Comparison of ENCODE assay signal across 9 cellular contexts in genomic region chr10:35639651-35640311, GRCh38. TPM values are rescaled to one million over a fixed set of nuclear protein-coding genes. Genes with fewer than 3 reads are reported as not detected.
DNase-seq lines count a peak whose midpoint lies in the region; ATAC-seq and TF ChIP-seq lines count a peak whose summit lies in the region.
"Had no signal": no experiment of that assay in that cellular context is flagged by ENCODE, and none has a peak within 500 bp of the region (broad histone marks: within the 10 kb centered on the region; RNA-seq: fewer than 3 reads in every experiment).

No MANE protein-coding gene starts in this region.

- H3K4me3 ChIP-seq in iPS DF 6.9 (ENCODE audit: low read length), result peak overlapping the region; percentile 5; the same call in 1 of the 2 replicates
- peak overlapping the region; percentile 23 to 94 (median 68) for H3K4me3 ChIP-seq in spleen

- no peaks in the 10 kb centered on the region for H3K36me3 Mint-ChIP-seq in activated T-helper 2 cell treated with anti-CD3 and anti-CD28 coated beads, Interferon-gamma antibody, Interleukin-2, Interleukin-4, amounts not matched to agents 10 μg/mL and 5 μg/mL and 100 μg/mL, durations not matched to agents 14 hours and 24 hours and 36 hours (ENCODE audit: low read depth)

- H3K36me3 ChIP-seq in iPS DF 6.9 (ENCODE audit: control insufficient read depth, insufficient read depth, low read length), result no peaks in the 10 kb centered on the region
- H3K36me3 ChIP-seq in spleen, result no peaks in the 10 kb centered on the region

- no peak for ATAC-seq in GM18858 (IDR thresholded peaks at IDR 0.05; ENCODE audit: unreplicated experiment)

- H3K27me3 ChIP-seq in iPS DF 6.9 (ENCODE audit: control insufficient read depth, insufficient read depth, low read length), result peaks cover 2% of the 10 kb centered on the region; the same call in 1 of the 2 replicates
- H3K27me3 ChIP-seq in spleen (replicated peaks in 1 of 7), result peaks cover 0 to 92% (median 22%) of the 10 kb centered on the region in 7 donors

- peaks cover 58% of the 10 kb centered on the region for H3K27me3 Mint-ChIP-seq in activated T-helper 2 cell treated with anti-CD3 and anti-CD28 coated beads, Interferon-gamma antibody, Interleukin-2, Interleukin-4, amounts not matched to agents 10 μg/mL and 5 μg/mL and 100 μg/mL, durations not matched to agents 14 hours and 24 hours and 36 hours (ENCODE audit: low read depth)

- H3K9me3 Mint-ChIP-seq in activated T-helper 2 cell treated with anti-CD3 and anti-CD28 coated beads, Interferon-gamma antibody, Interleukin-2, Interleukin-4, amounts not matched to agents 10 μg/mL and 5 μg/mL and 100 μg/mL, durations not matched to agents 14 hours and 24 hours and 36 hours, result no peaks in the 10 kb centered on the region

- H3K27ac ChIP-seq in iPS DF 6.9 (ENCODE audit: low read length), result no peak overlapping the region
- peak overlapping the region in 1 of 8 donors; percentile 26 for H3K27ac ChIP-seq in spleen

- no CpG with 5 or more reads among the region's 64 CpGs for WGBS in iPS DF 6.9 (ENCODE audit: insufficient coverage, insufficient read length)
- 9 to 25% (median 12%) methylated on average over 25 to 64 of the region's 64 CpGs for WGBS in spleen, 5 donors

- H3K9me3 ChIP-seq in iPS DF 6.9 (ENCODE audit: control insufficient read depth, insufficient read depth, low read length), result no peaks in the 10 kb centered on the region
- no peaks in the 10 kb centered on the region for H3K9me3 ChIP-seq in spleen

- intact Hi-C loops in activated T-helper 2 cell treated with anti-CD3 and anti-CD28 coated beads, Interferon-gamma antibody, Interleukin-2, Interleukin-4, amounts not matched to agents 10 μg/mL and 5 μg/mL and 100 μg/mL, durations not matched to agents 14 hours and 24 hours and 36 hours (cut with micrococcal nuclease), result loop anchor here (5.0 to 10.0 kb wide), 3 partner anchors 305 to 1243 kb away; partner anchors contain the start of genes CCNY and CREM
- intact Hi-C loops in spleen (cut with DNase I; ENCODE audit: low total_unique reads), result loop anchor here (5.0 to 10.0 kb wide), 2 partner anchors 1138 to 1245 kb away; no protein-coding TSS in a partner anchor

- TF ChIP-seq POLR2A in spleen (IDR thresholded peaks at IDR 0.05), result no peak

- H3K4me1 Mint-ChIP-seq in activated T-helper 2 cell treated with anti-CD3 and anti-CD28 coated beads, Interferon-gamma antibody, Interleukin-2, Interleukin-4, amounts not matched to agents 10 μg/mL and 5 μg/mL and 100 μg/mL, durations not matched to agents 14 hours and 24 hours and 36 hours (ENCODE audit: low read depth), result peaks cover 18% of the 10 kb centered on the region

- no peak overlapping the region for H3K27ac Mint-ChIP-seq in activated T-helper 2 cell treated with anti-CD3 and anti-CD28 coated beads, Interferon-gamma antibody, Interleukin-2, Interleukin-4, amounts not matched to agents 10 μg/mL and 5 μg/mL and 100 μg/mL, durations not matched to agents 14 hours and 24 hours and 36 hours

- H3K4me1 ChIP-seq in iPS DF 6.9 (ENCODE audit: control insufficient read depth, insufficient read depth, low read length), result peaks cover 2% of the 10 kb centered on the region
- peaks cover 11 to 83% (median 58%) of the 10 kb centered on the region in 6 donors for H3K4me1 ChIP-seq in spleen

- peak; percentile 9 for DNase-seq in H4 (ENCODE audit: low spot score)
- DNase-seq in activated T-helper 2 cell treated with anti-CD3 and anti-CD28 coated beads, Interferon-gamma antibody, Interleukin-2, Interleukin-4, amounts not matched to agents 10 μg/mL and 5 μg/mL and 100 μg/mL, durations not matched to agents 14 hours and 24 hours and 36 hours (ENCODE audit: low spot score), result no peak
- DNase-seq in iPS DF 6.9 (ENCODE audit: low read depth, low spot score), result no peak
- peak; percentile 79 for DNase-seq in spleen
- DNase-seq in NCI-H524 treated with DMSO at 0.1 percent for 48 hours (lab: John Stamatoyannopoulos, UW), result no peak
- DNase-seq in stimulated activated naive CD4-positive, alpha-beta T cell treated with Interleukin-2 at 50 U/mL for 16 hours (lab: John Stamatoyannopoulos, UW), result no peak
- no peak for DNase-seq in stimulated activated CD4-positive, alpha-beta T cell treated with anti-CD3 and anti-CD28 coated beads, Interleukin-4, amount 100 ng/mL, for 1 hour

- no peak for TF ChIP-seq CTCF in spleen (IDR thresholded peaks at IDR 0.05 in 8 of 11, conservative IDR thresholded peaks at IDR 0.05 in 3 of 11)

- H3K4me3 Mint-ChIP-seq in activated T-helper 2 cell treated with anti-CD3 and anti-CD28 coated beads, Interferon-gamma antibody, Interleukin-2, Interleukin-4, amounts not matched to agents 10 μg/mL and 5 μg/mL and 100 μg/mL, durations not matched to agents 14 hours and 24 hours and 36 hours (ENCODE audit: low read depth), result peak overlapping the region; percentile 51

RNA-seq across cellular contexts. Expression of gene FZD8, which starts 2.3 kb away (rescaled TPM):
- total RNA-seq in H4 (2014; rRNA removed; shearing (Covaris generic)), result 1.6 and 2.5 TPM in 2 replicates
- total RNA-seq in activated T-helper 2 cell treated with anti-CD3 and anti-CD28 coated beads, Interferon-gamma antibody, Interleukin-2, Interleukin-4, amounts not matched to agents 10 μg/mL and 5 μg/mL and 100 μg/mL, durations not matched to agents 14 hours and 24 hours and 36 hours, result 1.0 and 1.1 TPM in 2 replicates
- total RNA-seq in spleen, result 10 to 100 TPM in 6 of 7 donors, 1 to 10 TPM in 1; 8.0 to 37.6 (median 19.9) TPM
- polyA plus RNA-seq in spleen, result 1 to 10 TPM in 2 of 3 donors, under 1 TPM in 1; 0.93 to 4.1 (median 1.5) TPM

RNA-seq across cellular contexts. Expression of gene GJD4, which starts 34.6 kb away (rescaled TPM):
- total RNA-seq in H4 (2014; rRNA removed; shearing (Covaris generic)), result not detected in 2 replicates
- total RNA-seq in activated T-helper 2 cell treated with anti-CD3 and anti-CD28 coated beads, Interferon-gamma antibody, Interleukin-2, Interleukin-4, amounts not matched to agents 10 μg/mL and 5 μg/mL and 100 μg/mL, durations not matched to agents 14 hours and 24 hours and 36 hours, result not detected in 2 replicates
- not detected for total RNA-seq in spleen
- polyA plus RNA-seq in spleen, result under 1 TPM in 2 of 3 donors, not detected in 1; 0.03 to 0.10 TPM
- total RNA-seq: M059J had no signal

Comparison
In these comparisons a context has a peak if more than half of its experiments do, and no peak if none do; other contexts are left out.
1. DNase-seq: peak in H4 (single experiment) and spleen (single experiment); none in activated T-helper 2 cell treated with anti-CD3 and anti-CD28 coated beads, Interferon-gamma antibody, Interleukin-2, Interleukin-4, amounts not matched to agents 10 μg/mL and 5 μg/mL and 100 μg/mL, durations not matched to agents 14 hours and 24 hours and 36 hours (single experiment), iPS DF 6.9 (single experiment), NCI-H524 treated with DMSO at 0.1 percent for 48 hours (single experiment), stimulated activated naive CD4-positive, alpha-beta T cell treated with Interleukin-2 at 50 U/mL for 16 hours (single experiment) and stimulated activated CD4-positive, alpha-beta T cell treated with anti-CD3 and anti-CD28 coated beads, Interleukin-4, amount 100 ng/mL, for 1 hour (single experiment).